In genomic region chr20:34315236-34315635, GRCh38 we compare ENCODE assay signal across 30 cellular contexts.
"Had no signal": no experiment of that assay in that cellular context is flagged by ENCODE, and none has a peak within 500 bp of the region (broad histone marks: within the 10 kb centered on the region; RNA-seq: fewer than 3 reads in every experiment).

No MANE protein-coding gene starts in this region.

- H3K4me2 ChIP-seq: neural progenitor cell had no signal

- FAIRE-seq: colon, endometrium had no signal

- ATAC-seq: heart left ventricle; left lung; lower lobe of right lung; natural killer cell; stimulated activated naive B cell treated with anti-CD40 and anti-IgM and Interleukin-4, amounts not matched to agents 10 μg/mL and 1 μg/mL and 100 μg/mL, for 72 hours; T-cell; upper lobe of right lung had no signal

- H3K9me3 ChIP-seq: heart left ventricle, left lung, lower lobe of right lung, right atrium auricular region, stomach, suprapubic skin, tibial artery, upper lobe of right lung had no signal

- H2AFZ ChIP-seq: neural progenitor cell had no signal

- DNase-seq: activated CD4-positive, alpha-beta memory T cell treated with anti-CD3 and anti-CD28 coated beads, Interleukin-2, amount 10 ng/mL, durations not matched to agents 7 days and 5 days; activated CD4-positive, alpha-beta T cell treated with anti-CD3 and anti-CD28 coated beads, Interleukin-2, amount 10 ng/mL, durations not matched to agents 24 days and 14 days; activated CD4-positive, CD25-positive, alpha-beta regulatory T cell treated with anti-CD3 and anti-CD28 coated beads, Interleukin-2, amount 50 U/mL, for 72 hours; activated CD8-positive, alpha-beta memory T cell treated with anti-CD3 and anti-CD28 coated beads, Interleukin-2, amount 50 U/mL, for 48 hours; activated gamma-delta T cell treated with Interleukin-2 at 50 U/mL for 16 hours; activated naive CD8-positive, alpha-beta T cell treated with anti-CD3 and anti-CD28 coated beads, Interleukin-2, amount 50 U/mL, for 24 hours; activated T-cell treated with anti-CD3 and anti-CD28 coated beads, Interleukin-2, amount 50 U/mL, for 24 hours; amygdala; effector CD8-positive, alpha-beta T cell; erythroblast; heart left ventricle; hypothalamus; immature natural killer cell; left lung; lower lobe of right lung; mesendoderm; natural killer cell; occipital lobe; stimulated activated CD4-positive, alpha-beta T cell treated with anti-CD3 and anti-CD28 coated beads, Interleukin-15, amount 100 ng/mL, for 24 hours; stimulated activated CD4-positive, alpha-beta T cell treated with anti-CD3 and anti-CD28 coated beads, Interleukin-2, amount 100 ng/mL, for 24 hours; stimulated activated naive B cell treated with anti-CD40 and anti-IgM and Interleukin-4, amounts not matched to agents 10 μg/mL and 1 μg/mL and 100 μg/mL, for 72 hours; stomach; T-cell; tibial artery; upper lobe of right lung had no signal

- H3K4me3 ChIP-seq: heart left ventricle, left lung, lower lobe of right lung, neural progenitor cell, right atrium auricular region, stomach, suprapubic skin, tibial artery, upper lobe of right lung had no signal

- H3K36me3 ChIP-seq: heart left ventricle, left lung, lower lobe of right lung, neural progenitor cell, right atrium auricular region, stomach, suprapubic skin, tibial artery, upper lobe of right lung had no signal

- H3K9ac ChIP-seq: neural progenitor cell had no signal

- H3K27ac ChIP-seq: heart left ventricle, left lung, lower lobe of right lung, neural progenitor cell, right atrium auricular region, stomach, suprapubic skin, tibial artery, upper lobe of right lung had no signal

- H3K27me3 ChIP-seq: right atrium auricular region had no signal
